In genomic region chr3:46960801-46961200, GRCh38 we compare ENCODE assay signal across 10 cellular contexts. TPM values are rescaled to one million over a fixed set of nuclear protein-coding genes. Genes with fewer than 3 reads are reported as not detected.
DNase-seq lines count a peak whose midpoint lies in the region; ATAC-seq, FAIRE-seq and TF ChIP-seq lines count a peak whose summit lies in the region.
"Had no signal": no experiment of that assay in that cellular context is flagged by ENCODE, and none has a peak within 500 bp of the region (broad histone marks: within the 10 kb centered on the region; RNA-seq: fewer than 3 reads in every experiment).

No MANE protein-coding gene starts in this region.

- H4K20me1 ChIP-seq in Loucy (ENCODE audit: insufficient read depth, low read length, poor library complexity, severe bottlenecking) (peaks cover 21% of the 10 kb centered on the region), K562 (replicated peaks; ENCODE audit: control insufficient read depth, insufficient read depth, low read length) (peaks cover 68% of the 10 kb centered on the region), HepG2 (ENCODE audit: insufficient read depth, low read length) (peaks cover 66% of the 10 kb centered on the region)

- no peak for FAIRE-seq in K562 (lab: Jason Lieb, UNC)
- no peak for FAIRE-seq in HepG2 (lab: Jason Lieb, UNC)

- peaks cover 84% of the 10 kb centered on the region for H3K79me2 ChIP-seq in Loucy (ENCODE audit: insufficient read depth, low read length)
- H3K79me2 ChIP-seq in K562 (ENCODE audit: control insufficient read depth, insufficient read depth, low read length): peaks cover 86% of the 10 kb centered on the region
- H3K79me2 ChIP-seq in HepG2 (ENCODE audit: insufficient read depth, low read length): peaks cover 80% of the 10 kb centered on the region

- DNase-seq in K562 (ENCODE audit: extremely low read depth in 1 of 4, low spot score in 3 of 4) (no peak), left lung (no peak), HepG2 (ENCODE audit: low spot score) (no peak), hippocampal formation (lab: John Stamatoyannopoulos, UW) (no peak), NCI-H226 (no peak)
- no peak for DNase-seq in stimulated activated naive CD8-positive, alpha-beta T cell treated with anti-CD3 and anti-CD28 coated beads, Interleukin-15, amount 100 ng/mL, for 72 hours
- DNase-seq: NCI-H146 had no signal

- H3K27ac Mint-ChIP-seq in stimulated activated naive CD8-positive, alpha-beta T cell treated with anti-CD3 and anti-CD28 coated beads, Interleukin-15, amount 100 ng/mL, for 72 hours: peak overlapping the region; percentile 79 to 86

- H2AFZ ChIP-seq in Loucy (ENCODE audit: low read length): no peak overlapping the region
- no peak overlapping the region for H2AFZ ChIP-seq in K562 (ENCODE audit: low read depth, low read length)
- H2AFZ ChIP-seq in HepG2 (ENCODE audit: low read length): no peak overlapping the region

- CTCF ChIA-PET in K562 (lab: Yijun Ruan, JAX; ENCODE audit: low intra/inter-chr PET ratio) (no interaction called here), HepG2 (lab: Yijun Ruan, JAX; ENCODE audit: low intra/inter-chr PET ratio, low total read pairs) (no interaction called here)

- H3K4me2 ChIP-seq in Loucy (ENCODE audit: low read depth, low read length, poor library complexity, severe bottlenecking) (peak overlapping the region; percentile 51), K562 (ENCODE audit: insufficient read depth, low read length) (no peak overlapping the region), HepG2 (ENCODE audit: low read depth, low read length) (no peak overlapping the region)

- no peak for TF ChIP-seq RAD21 in K562 (CRISPR knock-in tag; conservative IDR thresholded peaks at IDR 0.05 in 1 of 2, IDR thresholded peaks at IDR 0.05 in 1 of 2)
- no peak for TF ChIP-seq RAD21 in HepG2 (CRISPR knock-in tag; IDR thresholded peaks at IDR 0.05)

- H3K36me3 ChIP-seq in Loucy (ENCODE audit: insufficient read depth, low read length) (peaks cover 17% of the 10 kb centered on the region; the same call in 1 of the 2 replicates), K562 (ENCODE audit: control insufficient read depth, insufficient read depth, low read length) (peaks cover 68% of the 10 kb centered on the region), left lung (no peaks in the 10 kb centered on the region), HepG2 (replicated peaks in 1 of 2; ENCODE audit: control insufficient read depth in 1 of 2, insufficient read depth in 2 of 2, low read length in 2 of 2) (peaks cover 4 to 21% of the 10 kb centered on the region in 2 experiments; a peak in 4 of 5 replicates)
- H3K36me3 ChIP-seq: prostate gland had no signal

- 86% methylated on average over 2 of the region's 2 CpGs for WGBS in K562 (ENCODE audit: insufficient coverage, low coverage, missing lambda C conversion rate)
- WGBS in HepG2 (ENCODE audit: low lambda C conversion rate): 98% methylated on average over 2 of the region's 2 CpGs

- TF ChIP-seq EP300 in K562 (IDR thresholded peaks at IDR 0.05; ENCODE audit: low read length): no peak
- TF ChIP-seq EP300 in HepG2 (IDR thresholded peaks at IDR 0.05; ENCODE audit: low read depth in 2 of 2, low read length in 2 of 2): no peak
- TF ChIP-seq EP300 in HepG2 (CRISPR knock-in tag; IDR thresholded peaks at IDR 0.05; ENCODE audit: borderline replicate concordance): no peak

- no peaks in the 10 kb centered on the region for H3K27me3 Mint-ChIP-seq in stimulated activated naive CD8-positive, alpha-beta T cell treated with anti-CD3 and anti-CD28 coated beads, Interleukin-15, amount 100 ng/mL, for 72 hours

- H3K27ac ChIP-seq in K562 (ENCODE audit: extremely low read depth, low read depth, low read length): peak overlapping the region; percentile 13; the same call in 1 of the 3 replicates
- peak overlapping the region; percentile 56 to 71 for H3K27ac ChIP-seq in left lung
- H3K27ac ChIP-seq in HepG2 (ENCODE audit: extremely low read length, insufficient read depth, low read length): no peak overlapping the region
- H3K27ac ChIP-seq: prostate gland had no signal

- in situ Hi-C loops in K562 (cut with MboI) (no loop called here), HepG2 (cut with HindIII; ENCODE audit: extremely low pct_ligation_motif_present, low pct_unique_long_range_greater_than_20kb) (no loop called here)

- peaks cover 87% of the 10 kb centered on the region for H3K4me1 Mint-ChIP-seq in stimulated activated naive CD8-positive, alpha-beta T cell treated with anti-CD3 and anti-CD28 coated beads, Interleukin-15, amount 100 ng/mL, for 72 hours

- 0 out of 2 replicates have a peak, but pooled peaks have one; percentile 26 for TF ChIP-seq POLR2A in K562 (conservative IDR thresholded peaks at IDR 0.05)
- no peak for TF ChIP-seq POLR2A in HepG2 (IDR thresholded peaks at IDR 0.05; ENCODE audit: insufficient read depth in 1 of 2, low read depth in 2 of 2, low read length in 2 of 2)

- H3K4me3 ChIP-seq in Loucy (ENCODE audit: low read length, poor library complexity, severe bottlenecking): no peak overlapping the region
- H3K4me3 ChIP-seq in K562: no peak overlapping the region
- H3K4me3 ChIP-seq in left lung: no peak overlapping the region
- H3K4me3 ChIP-seq in HepG2 (replicated peaks in 1 of 3; ENCODE audit: insufficient read depth in 1 of 3, low read depth in 2 of 3, low read length in 3 of 3): no peak overlapping the region
- H3K4me3 ChIP-seq: prostate gland had no signal

- H3K9ac ChIP-seq in Loucy (ENCODE audit: low read depth, low read length, poor library complexity, severe bottlenecking): peak overlapping the region; percentile 51
- peak overlapping the region in 1 of 2 experiments; percentile 15; a peak in 2 of 4 replicates for H3K9ac ChIP-seq in K562 (ENCODE audit: insufficient read depth in 1 of 2, low read depth in 2 of 2, low read length in 2 of 2)
- H3K9ac ChIP-seq in HepG2 (ENCODE audit: insufficient read depth, low read depth, low read length): no peak overlapping the region

- H3K9me1 ChIP-seq in K562 (ENCODE audit: control insufficient read depth, insufficient read depth, low read length): peaks cover 19% of the 10 kb centered on the region

- BruUV-seq in K562 (replicated peaks; lab: Mats Ljungman, UMichigan) (no TSS peak), HepG2 (replicated peaks; lab: Mats Ljungman, UMichigan) (no TSS peak)

- POLR2A ChIA-PET in K562 (lab: Yijun Ruan, JAX): interaction anchor here (1.2 to 5.7 kb wide), 2 partner anchors 8 to 12 kb away, joined by 6 to 55 read pairs; no protein-coding TSS in a partner anchor
- POLR2A ChIA-PET in HepG2 (lab: Yijun Ruan, JAX): no interaction called here

- H3K9me2 ChIP-seq in Loucy (replicated peaks; ENCODE audit: low read depth, low read length): no peaks in the 10 kb centered on the region

- no peaks in the 10 kb centered on the region for H3K9me3 ChIP-seq in Loucy (ENCODE audit: insufficient read depth, low read depth, low read length)
- no peaks in the 10 kb centered on the region for H3K9me3 ChIP-seq in K562 (replicated peaks; ENCODE audit: control insufficient read depth, insufficient read depth, low read depth, low read length)
- H3K9me3 ChIP-seq in left lung: no peaks in the 10 kb centered on the region
- H3K9me3 ChIP-seq in HepG2 (ENCODE audit: low read length): no peaks in the 10 kb centered on the region
- H3K9me3 ChIP-seq: prostate gland had no signal

- H3F3A ChIP-seq in Loucy (ENCODE audit: low read depth): no peaks in the 10 kb centered on the region

- ATAC-seq in K562 (no peak), left lung (no peak), HepG2 (no peak), GM18858 (IDR thresholded peaks at IDR 0.05; ENCODE audit: unreplicated experiment) (no peak)
- no peak for ATAC-seq in stimulated activated naive CD8-positive, alpha-beta T cell treated with anti-CD3 and anti-CD28 coated beads, Interleukin-15, amount 100 ng/mL, for 72 hours

- H3K4me1 ChIP-seq in Loucy (ENCODE audit: insufficient read depth, low read length, poor library complexity, severe bottlenecking) (peaks cover 62% of the 10 kb centered on the region), K562 (replicated peaks in 1 of 2; ENCODE audit: control insufficient read depth in 2 of 2, insufficient read depth in 2 of 2, low read length in 2 of 2) (peaks cover 19 to 43% of the 10 kb centered on the region in 2 experiments; a peak in 4 of 5 replicates), left lung (peaks cover 40 to 80% of the 10 kb centered on the region in 2 donors), HepG2 (ENCODE audit: insufficient read depth, low read length) (peaks cover 83% of the 10 kb centered on the region)
- H3K4me1 ChIP-seq: prostate gland had no signal

- intact Hi-C loops in K562 (cut with micrococcal nuclease): no loop called here
- intact Hi-C loops in left lung (cut with DNase I): no loop called here
- intact Hi-C loops in HepG2 (cut with micrococcal nuclease; ENCODE audit: unreplicated experiment): no loop called here

- no peaks in the 10 kb centered on the region for H3K9me3 Mint-ChIP-seq in stimulated activated naive CD8-positive, alpha-beta T cell treated with anti-CD3 and anti-CD28 coated beads, Interleukin-15, amount 100 ng/mL, for 72 hours

- H3K27me3 ChIP-seq in Loucy (ENCODE audit: insufficient read depth, low read length, poor library complexity, severe bottlenecking) (no peaks in the 10 kb centered on the region), K562 (ENCODE audit: control insufficient read depth in 2 of 2, insufficient read depth in 2 of 2, low read length in 2 of 2) (no peaks in the 10 kb centered on the region), left lung (no peaks in the 10 kb centered on the region), HepG2 (ENCODE audit: control insufficient read depth in 1 of 2, insufficient read depth in 2 of 2, low read length in 2 of 2) (no peaks in the 10 kb centered on the region)

- peak overlapping the region; percentile 5 to 79 for H3K4me3 Mint-ChIP-seq in stimulated activated naive CD8-positive, alpha-beta T cell treated with anti-CD3 and anti-CD28 coated beads, Interleukin-15, amount 100 ng/mL, for 72 hours

- no peak for TF ChIP-seq CTCF in Loucy (conservative IDR thresholded peaks at IDR 0.05; ENCODE audit: low read length)
- no peak for TF ChIP-seq CTCF in K562 (IDR thresholded peaks at IDR 0.05 in 2 of 3, conservative IDR thresholded peaks at IDR 0.05 in 1 of 3; ENCODE audit: insufficient read depth in 2 of 3, low read depth in 1 of 3, low read length in 3 of 3)
- no peak for TF ChIP-seq CTCF in left lung (IDR thresholded peaks at IDR 0.05)
- TF ChIP-seq CTCF in HepG2 (CRISPR knock-in tag; IDR thresholded peaks at IDR 0.05): no peak

RNA-seq across cellular contexts. Expression of gene CCDC12, which starts 15.7 kb away (rescaled TPM):
- total RNA-seq in K562 (2011; cell fraction: chromatin; rRNA removed; ENCODE audit: low replicate concordance): 140 and 232 TPM in 2 replicates
- total RNA-seq in K562 (2011; cell fraction: nucleolus; rRNA removed): 143 and 148 TPM in 2 replicates
- total RNA-seq in K562 (2011; cell fraction: nucleoplasm; rRNA removed): 188 and 262 TPM in 2 replicates
- 99.0 and 101 TPM in 2 replicates for total RNA-seq in K562 (2014; rRNA removed)
- 44.4 and 63.0 TPM in 2 replicates for total RNA-seq in K562 (2014; rRNA removed; fragmentation: Illumina TruSeq; extraction: Trizol)
- total RNA-seq in K562 (2015; rRNA removed; fragmentation: Illumina TruSeq; extraction: Trizol): 104 and 115 TPM in 2 replicates
- total RNA-seq in K562 (2021): 75.2 and 86.9 TPM in 2 replicates
- polyA plus RNA-seq in K562 (2011; rRNA removed): 47.8 and 54.0 TPM in 2 replicates
- polyA plus RNA-seq in K562 (2011; cell fraction: cytosol; rRNA removed): 53.0 and 53.5 TPM in 2 replicates
- polyA plus RNA-seq in K562 (2011; cell fraction: nucleus; rRNA removed): 82.0 and 85.3 TPM in 2 replicates
- 77.1 and 114 TPM in 2 replicates for polyA plus RNA-seq in K562 (2012)
- polyA plus RNA-seq in K562 (2014; fragmentation: Illumina TruSeq; extraction: Trizol): 105 and 127 TPM in 2 replicates
- 10 to 100 TPM in 1 of 2 experiments, 1 to 10 TPM in 1; 8.9 to 20.9 TPM for polyA plus RNA-seq in K562 (2014; fragmentation: Nextera tagmentation; extraction: Ambion mirVana)
- polyA plus RNA-seq in K562 (2014; rRNA removed): 100 and 201 TPM in 2 replicates
- 50.3 and 53.4 TPM in 2 replicates for polyA minus RNA-seq in K562 (2011; rRNA and poly(A)+ RNA removed)
- polyA minus RNA-seq in K562 (2011; cell fraction: cytosol; rRNA and poly(A)+ RNA removed): 17.4 and 21.1 TPM in 2 replicates
- 81.3 and 87.3 TPM in 2 replicates for polyA minus RNA-seq in K562 (2011; cell fraction: nucleus; rRNA and poly(A)+ RNA removed)
- 10 to 100 TPM; 34.7 to 43.7 TPM for total RNA-seq in left lung
- 49.5 and 55.2 TPM in 2 replicates for total RNA-seq in HepG2 (2016; rRNA removed; fragmentation: Illumina TruSeq; extraction: Trizol)
- total RNA-seq in HepG2 (2016; cell fraction: cytosol; rRNA removed; fragmentation: Illumina TruSeq; extraction: Trizol; ENCODE audit: low read depth): 28.7 and 32.4 TPM in 2 replicates
- 52.2 and 56.9 TPM in 2 replicates for total RNA-seq in HepG2 (2016; cell fraction: insoluble cytoplasmic fraction; rRNA removed; fragmentation: Illumina TruSeq; extraction: Trizol)
- 27.1 and 29.7 TPM in 2 replicates for total RNA-seq in HepG2 (2016; cell fraction: membrane; rRNA removed; fragmentation: Illumina TruSeq; extraction: Trizol)
- total RNA-seq in HepG2 (2016; cell fraction: nucleus; rRNA removed; fragmentation: Illumina TruSeq; extraction: Trizol): 28.6 and 32.0 TPM in 2 replicates
- polyA plus RNA-seq in HepG2 (2011; rRNA removed): 28.9 and 30.1 TPM in 2 replicates
- 32.7 and 35.6 TPM in 2 replicates for polyA plus RNA-seq in HepG2 (2011; cell fraction: cytosol; rRNA removed)
- 40.0 and 40.6 TPM in 2 replicates for polyA plus RNA-seq in HepG2 (2011; cell fraction: nucleus; rRNA removed)
- polyA plus RNA-seq in HepG2 (2012): 26.3 and 31.7 TPM in 2 replicates
- polyA plus RNA-seq in HepG2 (2016; cell fraction: cytosol; fragmentation: Illumina TruSeq; extraction: Trizol; ENCODE audit: low read depth): 14.7 and 15.4 TPM in 2 replicates
- 73.4 and 79.9 TPM in 2 replicates for polyA plus RNA-seq in HepG2 (2016; cell fraction: insoluble cytoplasmic fraction; fragmentation: Illumina TruSeq; extraction: Trizol; ENCODE audit: low read depth)
- 18.7 and 18.8 TPM in 2 replicates for polyA plus RNA-seq in HepG2 (2016; cell fraction: membrane; fragmentation: Illumina TruSeq; extraction: Trizol; ENCODE audit: low read depth)
- 55.2 TPM in 2 replicates for polyA plus RNA-seq in HepG2 (2016; cell fraction: nucleus; fragmentation: Illumina TruSeq; extraction: Trizol; ENCODE audit: insufficient read depth, low read depth)
- 53.2 and 59.2 TPM in 2 replicates for polyA minus RNA-seq in HepG2 (2011; rRNA and poly(A)+ RNA removed; ENCODE audit: low replicate concordance)
- 9.3 and 12.2 TPM in 2 replicates for polyA minus RNA-seq in HepG2 (2011; cell fraction: cytosol; rRNA and poly(A)+ RNA removed)
- 41.3 and 55.9 TPM in 2 replicates for polyA minus RNA-seq in HepG2 (2011; cell fraction: nucleus; rRNA and poly(A)+ RNA removed)

RNA-seq across cellular contexts. Expression of gene NBEAL2, which starts 18.7 kb away (rescaled TPM):
- total RNA-seq in K562 (2011; cell fraction: chromatin; rRNA removed; ENCODE audit: low replicate concordance): 322 and 1,090 TPM in 2 replicates
- total RNA-seq in K562 (2011; cell fraction: nucleolus; rRNA removed): 555 and 597 TPM in 2 replicates
- total RNA-seq in K562 (2011; cell fraction: nucleoplasm; rRNA removed): 365 and 370 TPM in 2 replicates
- total RNA-seq in K562 (2014; rRNA removed) (41.3 and 45.2 TPM in 2 replicates), K562 (2014; rRNA removed; fragmentation: Illumina TruSeq; extraction: Trizol) (12.3 and 16.0 TPM in 2 replicates), K562 (2015; rRNA removed; fragmentation: Illumina TruSeq; extraction: Trizol) (23.7 and 23.9 TPM in 2 replicates), K562 (2021) (89.3 and 114 TPM in 2 replicates), left lung (100 to 1,000 TPM in 1 of 2 donors, 10 to 100 TPM in 1; 99.6 to 148 TPM), HepG2 (2016; rRNA removed; fragmentation: Illumina TruSeq; extraction: Trizol) (6.0 and 9.7 TPM in 2 replicates)
- polyA plus RNA-seq in K562 (2011; rRNA removed) (29.6 and 50.4 TPM in 2 replicates), K562 (2014; fragmentation: Illumina TruSeq; extraction: Trizol) (46.4 and 62.1 TPM in 2 replicates), K562 (2014; fragmentation: Nextera tagmentation; extraction: Ambion mirVana) (under 1 TPM; 0.06 to 0.24 TPM), K562 (2014; rRNA removed) (67.5 and 85.5 TPM in 2 replicates), HepG2 (2011; rRNA removed) (12.4 and 15.8 TPM in 2 replicates)
- polyA plus RNA-seq in K562 (2011; cell fraction: cytosol; rRNA removed): 25.6 and 45.5 TPM in 2 replicates
- polyA plus RNA-seq in K562 (2011; cell fraction: nucleus; rRNA removed): 557 and 843 TPM in 2 replicates
- polyA plus RNA-seq in K562 (2012): 66.4 and 174 TPM in 2 replicates
- polyA minus RNA-seq in K562 (2011; rRNA and poly(A)+ RNA removed): 8.6 and 16.8 TPM in 2 replicates
- 23.5 and 26.4 TPM in 2 replicates for polyA minus RNA-seq in K562 (2011; cell fraction: cytosol; rRNA and poly(A)+ RNA removed)
- 104 and 118 TPM in 2 replicates for polyA minus RNA-seq in K562 (2011; cell fraction: nucleus; rRNA and poly(A)+ RNA removed)
- total RNA-seq in HepG2 (2016; cell fraction: cytosol; rRNA removed; fragmentation: Illumina TruSeq; extraction: Trizol; ENCODE audit: low read depth): 1.8 and 2.7 TPM in 2 replicates
- total RNA-seq in HepG2 (2016; cell fraction: insoluble cytoplasmic fraction; rRNA removed; fragmentation: Illumina TruSeq; extraction: Trizol): 6.0 and 8.3 TPM in 2 replicates
- total RNA-seq in HepG2 (2016; cell fraction: membrane; rRNA removed; fragmentation: Illumina TruSeq; extraction: Trizol): 4.1 and 4.3 TPM in 2 replicates
- total RNA-seq in HepG2 (2016; cell fraction: nucleus; rRNA removed; fragmentation: Illumina TruSeq; extraction: Trizol): 14.8 and 19.9 TPM in 2 replicates
- 3.6 and 4.9 TPM in 2 replicates for polyA plus RNA-seq in HepG2 (2011; cell fraction: cytosol; rRNA removed)
- polyA plus RNA-seq in HepG2 (2011; cell fraction: nucleus; rRNA removed): 222 and 246 TPM in 2 replicates
- polyA plus RNA-seq in HepG2 (2012): 7.9 and 16.7 TPM in 2 replicates
- 0.67 and 0.80 TPM in 2 replicates for polyA plus RNA-seq in HepG2 (2016; cell fraction: cytosol; fragmentation: Illumina TruSeq; extraction: Trizol; ENCODE audit: low read depth)
- polyA plus RNA-seq in HepG2 (2016; cell fraction: insoluble cytoplasmic fraction; fragmentation: Illumina TruSeq; extraction: Trizol; ENCODE audit: low read depth): 6.4 and 7.7 TPM in 2 replicates
- polyA plus RNA-seq in HepG2 (2016; cell fraction: membrane; fragmentation: Illumina TruSeq; extraction: Trizol; ENCODE audit: low read depth): 1.5 and 1.8 TPM in 2 replicates
- 69.9 and 76.5 TPM in 2 replicates for polyA plus RNA-seq in HepG2 (2016; cell fraction: nucleus; fragmentation: Illumina TruSeq; extraction: Trizol; ENCODE audit: insufficient read depth, low read depth)
- polyA minus RNA-seq in HepG2 (2011; rRNA and poly(A)+ RNA removed; ENCODE audit: low replicate concordance): 8.9 and 19.6 TPM in 2 replicates
- 2.9 and 3.9 TPM in 2 replicates for polyA minus RNA-seq in HepG2 (2011; cell fraction: cytosol; rRNA and poly(A)+ RNA removed)
- 18.7 and 21.3 TPM in 2 replicates for polyA minus RNA-seq in HepG2 (2011; cell fraction: nucleus; rRNA and poly(A)+ RNA removed)
